ENCODE assay signal across 8 cellular contexts in the genomic region with DNA sequence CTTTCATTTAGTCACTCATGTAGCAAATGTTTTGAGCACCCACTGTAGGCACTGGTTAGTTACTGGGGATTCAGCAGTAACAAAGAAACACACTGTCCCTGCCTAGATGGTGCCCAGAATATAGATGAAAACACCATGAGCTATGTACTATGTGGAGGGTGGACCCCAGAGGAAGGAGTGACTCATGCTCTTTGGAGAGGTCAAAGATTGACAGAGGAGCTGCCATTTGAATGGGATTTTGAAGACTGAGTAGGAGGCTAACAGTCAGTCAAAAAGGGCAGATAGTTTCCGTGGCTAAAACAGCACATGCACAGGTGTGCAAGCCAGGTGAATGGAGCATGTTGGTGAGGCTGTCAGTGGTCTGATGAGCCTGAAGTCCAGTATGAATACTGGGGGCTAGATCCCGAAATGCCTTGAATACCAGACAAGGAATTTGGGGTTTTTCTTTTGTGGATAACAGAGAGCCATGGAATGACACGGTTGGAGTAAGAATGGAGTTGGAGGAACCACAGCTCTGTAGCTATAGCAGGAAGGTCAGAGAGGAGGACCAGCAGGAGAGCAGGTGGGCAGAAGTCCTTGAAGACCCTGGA. TPM values are rescaled to one million over a fixed set of nuclear protein-coding genes. Genes with fewer than 3 reads are reported as not detected.
DNase-seq lines count a peak whose midpoint lies in the region; ATAC-seq, FAIRE-seq and TF ChIP-seq lines count a peak whose summit lies in the region.

No MANE protein-coding gene starts in this region.

- H3K4me1 Mint-ChIP-seq in activated naive CD8-positive, alpha-beta T cell (ENCODE audit: low read depth) = peaks cover 68% of the 10 kb centered on the region

- WGBS in small intestine, 3 donors = 51 to 65% (median 64%) methylated on average over 3 of the region's 3 CpGs

- no peak for TF ChIP-seq CTCF in omental fat pad (IDR thresholded peaks at IDR 0.05)

- ATAC-seq in GM19035 (IDR thresholded peaks at IDR 0.05; ENCODE audit: unreplicated experiment) (peak; percentile 34), HG03558 (IDR thresholded peaks at IDR 0.05; ENCODE audit: extremely low read depth, unreplicated experiment) (peak; percentile 36), omental fat pad (ENCODE audit: low FRiP score) (no peak)

- DNase-seq in A172 (ENCODE audit: low spot score) (peak; percentile 51), small intestine (peak; percentile 17), NCI-H2171 (lab: John Stamatoyannopoulos, UW) (no peak), omental fat pad (ENCODE audit: low spot score) (no peak), OCI-M2 (lab: John Stamatoyannopoulos, UW; ENCODE audit: unreplicated experiment) (no peak)

- H3K4me3 Mint-ChIP-seq in activated naive CD8-positive, alpha-beta T cell = peak overlapping the region; percentile 98

- H3K36me3 Mint-ChIP-seq in activated naive CD8-positive, alpha-beta T cell = peaks cover 42% of the 10 kb centered on the region

- H3K4me3 ChIP-seq in small intestine (ENCODE audit: low read depth in 1 of 2, low read length in 2 of 2) = no peak overlapping the region

- no peak overlapping the region for H3K27ac ChIP-seq in small intestine (ENCODE audit: low read depth in 1 of 2, low read length in 1 of 2)

- H3K9me3 Mint-ChIP-seq in activated naive CD8-positive, alpha-beta T cell (ENCODE audit: low read depth) = peaks cover 14% of the 10 kb centered on the region

- no peaks in the 10 kb centered on the region for H3K27me3 ChIP-seq in small intestine (ENCODE audit: control insufficient read depth in 2 of 2, insufficient read depth in 2 of 2, low read length in 2 of 2)

- H3K36me3 ChIP-seq in small intestine (ENCODE audit: control insufficient read depth in 2 of 2, insufficient read depth in 2 of 2, low read length in 2 of 2) = no peaks in the 10 kb centered on the region

- H3K27me3 Mint-ChIP-seq in activated naive CD8-positive, alpha-beta T cell = no peaks in the 10 kb centered on the region

- H3K4me1 ChIP-seq in small intestine (ENCODE audit: control insufficient read depth in 2 of 2, insufficient read depth in 1 of 2, low read depth in 1 of 2, low read length in 1 of 2) = no peaks in the 10 kb centered on the region

- H3K9me3 ChIP-seq in small intestine (ENCODE audit: control insufficient read depth, low read depth) = no peaks in the 10 kb centered on the region

- no peak for FAIRE-seq in small intestine (lab: Jason Lieb, UNC)

- H3K27ac Mint-ChIP-seq in activated naive CD8-positive, alpha-beta T cell = peak overlapping the region; percentile 99

RNA-seq across cellular contexts. Expression of gene IL21R, which starts 6.1 kb away (rescaled TPM):
- 1.3 and 6.6 TPM in 2 replicates for total RNA-seq in A172 (2014; rRNA removed; shearing (Covaris generic))
- under 1 TPM; under 0.01 to 0.85 (median 0.22) TPM for polyA plus RNA-seq in small intestine
- 1 to 10 TPM in 1 of 4 donors, under 1 TPM in 2, not detected in 1; 0.19 to 1.3 (median 0.25) TPM for total RNA-seq in omental fat pad

Comparison
In these comparisons a context has a peak if more than half of its experiments do, and no peak if none do; other contexts are left out.
1. DNase-seq: peak in A172 (single experiment) and small intestine (single experiment); none in NCI-H2171 (single experiment), omental fat pad (single experiment) and OCI-M2 (single experiment).